Comparison of ENCODE assay signal across 28 cellular contexts in genomic region chr11:106475181-106475580, GRCh38.
"Had no signal": no experiment of that assay in that cellular context is flagged by ENCODE, and none has a peak within 500 bp of the region (broad histone marks: within the 10 kb centered on the region; RNA-seq: fewer than 3 reads in every experiment).

No MANE protein-coding gene starts in this region.

- H3K36me3 ChIP-seq: stomach, suprapubic skin, thoracic aorta, thyroid gland, tibial artery, tibial nerve, transverse colon, upper lobe of left lung, upper lobe of right lung, uterus, vagina had no signal

- H3K27me3 Mint-ChIP-seq: stimulated activated naive B cell treated with anti-CD40 and anti-IgM and Interleukin-4, amounts not matched to agents 10 μg/mL and 1 μg/mL and 100 μg/mL, for 72 hours; stimulated activated naive CD8-positive, alpha-beta T cell treated with anti-CD3 and anti-CD28 coated beads, Interleukin-15, amount 100 ng/mL, for 72 hours; stimulated activated naive CD8-positive, alpha-beta T cell treated with anti-CD3 and anti-CD28 coated beads, Interleukin-15, Interleukin-2, amounts not matched to agents 100 ng/mL and 50 ng/mL, for 24 hours had no signal

- H3K27ac Mint-ChIP-seq: stimulated activated effector memory CD8-positive, alpha-beta T cell treated with anti-CD3 and anti-CD28 coated beads, Interleukin-12 subunit alpha, Interleukin-12 subunit beta, amount 100 ng/mL, for 72 hours; stimulated activated naive B cell treated with anti-CD40 and anti-IgM and Interleukin-4, amounts not matched to agents 10 μg/mL and 1 μg/mL and 100 μg/mL, for 72 hours; stimulated activated naive CD8-positive, alpha-beta T cell treated with anti-CD3 and anti-CD28 coated beads, Interleukin-15, Interleukin-2, amounts not matched to agents 100 ng/mL and 50 ng/mL, for 24 hours; type B pancreatic cell had no signal

- H3K36me3 Mint-ChIP-seq: stimulated activated effector memory CD8-positive, alpha-beta T cell treated with anti-CD3 and anti-CD28 coated beads, Interleukin-12 subunit alpha, Interleukin-12 subunit beta, amount 100 ng/mL, for 72 hours; stimulated activated naive B cell treated with anti-CD40 and anti-IgM and Interleukin-4, amounts not matched to agents 10 μg/mL and 1 μg/mL and 100 μg/mL, for 72 hours had no signal

- H3K27me3 ChIP-seq: stomach, suprapubic skin, testis, thyroid gland, tibial artery, tibial nerve, transverse colon, upper lobe of left lung, upper lobe of right lung, uterus, vagina had no signal

- H3K9me3 Mint-ChIP-seq: stimulated activated naive CD8-positive, alpha-beta T cell treated with anti-CD3 and anti-CD28 coated beads, Interleukin-15, Interleukin-2, amounts not matched to agents 100 ng/mL and 50 ng/mL, for 24 hours; type B pancreatic cell had no signal

- H3K4me3 Mint-ChIP-seq: stimulated activated effector memory CD8-positive, alpha-beta T cell treated with anti-CD3 and anti-CD28 coated beads, Interleukin-12 subunit alpha, Interleukin-12 subunit beta, amount 100 ng/mL, for 72 hours; stimulated activated naive B cell treated with anti-CD40 and anti-IgM and Interleukin-4, amounts not matched to agents 10 μg/mL and 1 μg/mL and 100 μg/mL, for 72 hours; stimulated activated naive CD8-positive, alpha-beta T cell treated with anti-CD3 and anti-CD28 coated beads, Interleukin-15, amount 100 ng/mL, for 72 hours; stimulated activated naive CD8-positive, alpha-beta T cell treated with anti-CD3 and anti-CD28 coated beads, Interleukin-15, Interleukin-2, amounts not matched to agents 100 ng/mL and 50 ng/mL, for 24 hours; type B pancreatic cell had no signal

- H3K4me1 Mint-ChIP-seq: stimulated activated effector memory CD8-positive, alpha-beta T cell treated with anti-CD3 and anti-CD28 coated beads, Interleukin-12 subunit alpha, Interleukin-12 subunit beta, amount 100 ng/mL, for 72 hours; stimulated activated naive B cell treated with anti-CD40 and anti-IgM and Interleukin-4, amounts not matched to agents 10 μg/mL and 1 μg/mL and 100 μg/mL, for 72 hours; stimulated activated naive CD8-positive, alpha-beta T cell treated with anti-CD3 and anti-CD28 coated beads, Interleukin-15, amount 100 ng/mL, for 72 hours had no signal

- DNase-seq: stimulated activated CD4-positive, alpha-beta T cell treated with anti-CD3 and anti-CD28 coated beads, Interleukin-2, amount 100 ng/mL, for 48 hours; stimulated activated CD4-positive, alpha-beta T cell treated with anti-CD3 and anti-CD28 coated beads, Interleukin-4, amount 100 ng/mL, for 1 hour; stimulated activated CD4-positive, alpha-beta T cell treated with anti-CD3 and anti-CD28 coated beads, Interleukin-4, amount 100 ng/mL, for 24 hours; stimulated activated CD4-positive, alpha-beta T cell treated with anti-CD3 and anti-CD28 coated beads, Interleukin-4, amount 100 ng/mL, for 4 hours; stimulated activated CD8-positive, alpha-beta memory T cell treated with anti-CD3 and anti-CD28 coated beads, Interleukin-4, amount 100 ng/mL, for 48 hours; stimulated activated naive B cell treated with anti-CD40 and anti-IgM and Interleukin-4, amounts not matched to agents 10 μg/mL and 1 μg/mL and 100 μg/mL, for 72 hours; stimulated activated naive CD4-positive, alpha-beta T cell; stimulated activated naive CD4-positive, alpha-beta T cell treated with Interleukin-2 at 50 U/mL for 16 hours; stimulated activated naive CD8-positive, alpha-beta T cell treated with anti-CD3 and anti-CD28 coated beads, Interleukin-15, amount 100 ng/mL, for 72 hours; stimulated activated naive CD8-positive, alpha-beta T cell treated with anti-CD3 and anti-CD28 coated beads, Interleukin-15, Interleukin-2, amounts not matched to agents 100 U/mL and 50 U/mL, for 24 hours; stomach; substantia nigra; testis; thyroid gland; tibial artery; transverse colon; trophoblast cell; upper lobe of left lung; upper lobe of right lung; uterus had no signal

- H3K4me1 ChIP-seq: stomach, suprapubic skin, testis, thyroid gland, tibial artery, transverse colon, upper lobe of right lung, uterus, vagina had no signal

- H3K27ac ChIP-seq: stomach, suprapubic skin, testis, thoracic aorta, thyroid gland, tibial artery, tibial nerve, transverse colon, upper lobe of left lung, upper lobe of right lung, uterus, vagina had no signal

- H3K4me3 ChIP-seq: stomach, suprapubic skin, testis, thoracic aorta, thyroid gland, tibial artery, tibial nerve, transverse colon, upper lobe of left lung, upper lobe of right lung, uterus, vagina had no signal

- ATAC-seq: stimulated activated effector memory CD8-positive, alpha-beta T cell treated with anti-CD3 and anti-CD28 coated beads, Interleukin-12 subunit alpha, Interleukin-12 subunit beta, amount 100 ng/mL, for 72 hours; stimulated activated naive B cell treated with anti-CD40 and anti-IgM and Interleukin-4, amounts not matched to agents 10 μg/mL and 1 μg/mL and 100 μg/mL, for 72 hours; stimulated activated naive CD8-positive, alpha-beta T cell treated with anti-CD3 and anti-CD28 coated beads, Interleukin-15, amount 100 ng/mL, for 72 hours; stimulated activated naive CD8-positive, alpha-beta T cell treated with anti-CD3 and anti-CD28 coated beads, Interleukin-15, Interleukin-2, amounts not matched to agents 100 U/mL and 50 U/mL, for 24 hours; upper lobe of right lung had no signal

- FAIRE-seq: urothelium cell line had no signal

- H3K9me3 ChIP-seq: suprapubic skin, testis, thyroid gland, upper lobe of right lung, uterus, vagina had no signal
